Comparison of ENCODE assay signal across 1 cellular context in genomic region chr5:144187699-144188294, GRCh38.
A peak's percentile ranks its signal among the peaks of the same experiment; 100 is the strongest.
TF ChIP-seq lines count a peak whose summit lies in the region.

No MANE protein-coding gene starts in this region.

TF ChIP-seq in GM12878, 131 proteins besides CTCF, POLR2A, EP300 and RAD21 (continues in another document):
- TF ChIP-seq STAT1 (conservative IDR thresholded peaks at IDR 0.05), result no peak
- TF ChIP-seq SMARCA5 (IDR thresholded peaks at IDR 0.05), result no peak
- TF ChIP-seq SKIL (IDR thresholded peaks at IDR 0.05; ENCODE audit: low read depth, poor library complexity, severe bottlenecking), result peak; percentile 78
- no peak for TF ChIP-seq E2F8 (IDR thresholded peaks at IDR 0.05; ENCODE audit: low read depth, partially characterized antibody)
- peak; percentile 75 for TF ChIP-seq GABPA (IDR thresholded peaks at IDR 0.05; ENCODE audit: low read depth)
- no peak for TF ChIP-seq RBBP5 (conservative IDR thresholded peaks at IDR 0.05)
- no peak for TF ChIP-seq ZNF274 (IDR thresholded peaks at IDR 0.05; ENCODE audit: insufficient read depth, insufficient read length)
- no peak for TF ChIP-seq EZH2 (IDR thresholded peaks at IDR 0.05; ENCODE audit: borderline replicate concordance, control insufficient read depth, low read depth, low read length)
- TF ChIP-seq HSF1 (IDR thresholded peaks at IDR 0.05; ENCODE audit: low read depth, low read length), result no peak
- no peak for TF ChIP-seq MEF2B (IDR thresholded peaks at IDR 0.05; ENCODE audit: partially characterized antibody, poor library complexity, severe bottlenecking)
- TF ChIP-seq BRCA1 (IDR thresholded peaks at IDR 0.05; ENCODE audit: low read depth, low read length), result no peak
- TF ChIP-seq POLR2AphosphoS5 (IDR thresholded peaks at IDR 0.05; ENCODE audit: low read length), result no peak
- no peak for TF ChIP-seq SREBF1 (IDR thresholded peaks at IDR 0.05; ENCODE audit: low read length)
- TF ChIP-seq NR2C2 (IDR thresholded peaks at IDR 0.05; ENCODE audit: borderline replicate concordance, control insufficient read depth, insufficient read length, low read depth), result no peak
- no peak for TF ChIP-seq BHLHE40 (IDR thresholded peaks at IDR 0.05; ENCODE audit: borderline replicate concordance in 1 of 2, low read depth in 2 of 2, low read length in 1 of 2)
- TF ChIP-seq SP1 (IDR thresholded peaks at IDR 0.05; ENCODE audit: low read depth, low read length), result no peak
- TF ChIP-seq HDAC2 (IDR thresholded peaks at IDR 0.05), result no peak
- TF ChIP-seq EED (IDR thresholded peaks at IDR 0.05; ENCODE audit: low read depth), result no peak
- TF ChIP-seq ZZZ3 (IDR thresholded peaks at IDR 0.05; ENCODE audit: control insufficient read depth, insufficient read length, low read depth), result no peak
- no peak for TF ChIP-seq SPI1 (IDR thresholded peaks at IDR 0.05; ENCODE audit: borderline replicate concordance, insufficient read depth, low read depth, low read length)
- TF ChIP-seq KLF5 (IDR thresholded peaks at IDR 0.05; ENCODE audit: partially characterized antibody), result no peak
- TF ChIP-seq SREBF2 (IDR thresholded peaks at IDR 0.05; ENCODE audit: low read length), result no peak
- TF ChIP-seq PML (IDR thresholded peaks at IDR 0.05; ENCODE audit: low read length), result no peak
- TF ChIP-seq SUZ12 (IDR thresholded peaks at IDR 0.05; ENCODE audit: unreplicated experiment), result no peak
- no peak for TF ChIP-seq ZNF622 (IDR thresholded peaks at IDR 0.05)
- TF ChIP-seq, protein P1, sequence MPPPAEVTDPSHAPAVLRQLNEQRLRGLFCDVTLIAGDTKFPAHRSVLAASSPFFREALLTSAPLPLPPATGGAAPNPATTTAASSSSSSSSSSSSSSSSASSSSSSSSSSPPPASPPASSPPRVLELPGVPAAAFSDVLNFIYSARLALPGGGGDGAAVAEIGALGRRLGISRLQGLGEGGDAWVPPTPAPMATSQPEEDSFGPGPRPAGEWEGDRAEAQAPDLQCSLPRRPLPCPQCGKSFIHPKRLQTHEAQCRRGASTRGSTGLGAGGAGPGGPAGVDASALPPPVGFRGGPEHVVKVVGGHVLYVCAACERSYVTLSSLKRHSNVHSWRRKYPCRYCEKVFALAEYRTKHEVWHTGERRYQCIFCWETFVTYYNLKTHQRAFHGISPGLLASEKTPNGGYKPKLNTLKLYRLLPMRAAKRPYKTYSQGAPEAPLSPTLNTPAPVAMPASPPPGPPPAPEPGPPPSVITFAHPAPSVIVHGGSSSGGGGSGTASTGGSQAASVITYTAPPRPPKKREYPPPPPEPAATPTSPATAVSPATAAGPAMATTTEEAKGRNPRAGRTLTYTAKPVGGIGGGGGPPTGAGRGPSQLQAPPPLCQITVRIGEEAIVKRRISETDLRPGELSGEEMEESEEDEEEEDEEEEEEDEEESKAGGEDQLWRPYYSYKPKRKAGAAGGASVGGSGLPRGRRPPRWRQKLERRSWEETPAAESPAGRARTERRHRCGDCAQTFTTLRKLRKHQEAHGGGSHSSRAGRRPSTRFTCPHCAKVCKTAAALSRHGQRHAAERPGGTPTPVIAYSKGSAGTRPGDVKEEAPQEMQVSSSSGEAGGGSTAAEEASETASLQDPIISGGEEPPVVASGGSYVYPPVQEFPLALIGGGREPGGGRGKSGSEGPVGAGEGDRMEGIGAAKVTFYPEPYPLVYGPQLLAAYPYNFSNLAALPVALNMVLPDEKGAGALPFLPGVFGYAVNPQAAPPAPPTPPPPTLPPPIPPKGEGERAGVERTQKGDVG (CRISPR knock-in tag; IDR thresholded peaks at IDR 0.05), result no peak
- no peak for TF ChIP-seq HCFC1 (IDR thresholded peaks at IDR 0.05; ENCODE audit: low read length)
- no peak for TF ChIP-seq IRF4 (IDR thresholded peaks at IDR 0.05; ENCODE audit: low read depth, low read length)
- no peak for TF ChIP-seq PAX8 (IDR thresholded peaks at IDR 0.05)
- no peak for TF ChIP-seq WRNIP1 (IDR thresholded peaks at IDR 0.05; ENCODE audit: borderline replicate concordance, low read depth, low read length)
- TF ChIP-seq YBX1 (IDR thresholded peaks at IDR 0.05), result no peak
- TF ChIP-seq, protein P2, sequence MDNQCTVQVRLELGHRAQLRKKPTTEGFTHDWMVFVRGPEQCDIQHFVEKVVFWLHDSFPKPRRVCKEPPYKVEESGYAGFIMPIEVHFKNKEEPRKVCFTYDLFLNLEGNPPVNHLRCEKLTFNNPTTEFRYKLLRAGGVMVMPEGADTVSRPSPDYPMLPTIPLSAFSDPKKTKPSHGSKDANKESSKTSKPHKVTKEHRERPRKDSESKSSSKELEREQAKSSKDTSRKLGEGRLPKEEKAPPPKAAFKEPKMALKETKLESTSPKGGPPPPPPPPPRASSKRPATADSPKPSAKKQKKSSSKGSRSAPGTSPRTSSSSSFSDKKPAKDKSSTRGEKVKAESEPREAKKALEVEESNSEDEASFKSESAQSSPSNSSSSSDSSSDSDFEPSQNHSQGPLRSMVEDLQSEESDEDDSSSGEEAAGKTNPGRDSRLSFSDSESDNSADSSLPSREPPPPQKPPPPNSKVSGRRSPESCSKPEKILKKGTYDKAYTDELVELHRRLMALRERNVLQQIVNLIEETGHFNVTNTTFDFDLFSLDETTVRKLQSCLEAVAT (IDR thresholded peaks at IDR 0.05), result peak; percentile 93
- TF ChIP-seq NKRF (conservative IDR thresholded peaks at IDR 0.05), result no peak
- peak; percentile 60; the same call in 1 of the 2 replicates for TF ChIP-seq CREB1 (IDR thresholded peaks at IDR 0.05; ENCODE audit: low read depth)
- TF ChIP-seq HDAC6 (IDR thresholded peaks at IDR 0.05; ENCODE audit: unreplicated experiment), result no peak
- TF ChIP-seq NR2C1 (IDR thresholded peaks at IDR 0.05), result no peak
- TF ChIP-seq, protein P3, sequence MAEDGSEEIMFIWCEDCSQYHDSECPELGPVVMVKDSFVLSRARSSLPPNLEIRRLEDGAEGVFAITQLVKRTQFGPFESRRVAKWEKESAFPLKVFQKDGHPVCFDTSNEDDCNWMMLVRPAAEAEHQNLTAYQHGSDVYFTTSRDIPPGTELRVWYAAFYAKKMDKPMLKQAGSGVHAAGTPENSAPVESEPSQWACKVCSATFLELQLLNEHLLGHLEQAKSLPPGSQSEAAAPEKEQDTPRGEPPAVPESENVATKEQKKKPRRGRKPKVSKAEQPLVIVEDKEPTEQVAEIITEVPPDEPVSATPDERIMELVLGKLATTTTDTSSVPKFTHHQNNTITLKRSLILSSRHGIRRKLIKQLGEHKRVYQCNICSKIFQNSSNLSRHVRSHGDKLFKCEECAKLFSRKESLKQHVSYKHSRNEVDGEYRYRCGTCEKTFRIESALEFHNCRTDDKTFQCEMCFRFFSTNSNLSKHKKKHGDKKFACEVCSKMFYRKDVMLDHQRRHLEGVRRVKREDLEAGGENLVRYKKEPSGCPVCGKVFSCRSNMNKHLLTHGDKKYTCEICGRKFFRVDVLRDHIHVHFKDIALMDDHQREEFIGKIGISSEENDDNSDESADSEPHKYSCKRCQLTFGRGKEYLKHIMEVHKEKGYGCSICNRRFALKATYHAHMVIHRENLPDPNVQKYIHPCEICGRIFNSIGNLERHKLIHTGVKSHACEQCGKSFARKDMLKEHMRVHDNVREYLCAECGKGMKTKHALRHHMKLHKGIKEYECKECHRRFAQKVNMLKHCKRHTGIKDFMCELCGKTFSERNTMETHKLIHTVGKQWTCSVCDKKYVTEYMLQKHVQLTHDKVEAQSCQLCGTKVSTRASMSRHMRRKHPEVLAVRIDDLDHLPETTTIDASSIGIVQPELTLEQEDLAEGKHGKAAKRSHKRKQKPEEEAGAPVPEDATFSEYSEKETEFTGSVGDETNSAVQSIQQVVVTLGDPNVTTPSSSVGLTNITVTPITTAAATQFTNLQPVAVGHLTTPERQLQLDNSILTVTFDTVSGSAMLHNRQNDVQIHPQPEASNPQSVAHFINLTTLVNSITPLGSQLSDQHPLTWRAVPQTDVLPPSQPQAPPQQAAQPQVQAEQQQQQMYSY (CRISPR knock-in tag; IDR thresholded peaks at IDR 0.05), result no peak
- no peak for TF ChIP-seq EGR1 (IDR thresholded peaks at IDR 0.05; ENCODE audit: borderline replicate concordance in 1 of 2, low read depth in 2 of 2, low read length in 2 of 2)
- TF ChIP-seq, protein P4, sequence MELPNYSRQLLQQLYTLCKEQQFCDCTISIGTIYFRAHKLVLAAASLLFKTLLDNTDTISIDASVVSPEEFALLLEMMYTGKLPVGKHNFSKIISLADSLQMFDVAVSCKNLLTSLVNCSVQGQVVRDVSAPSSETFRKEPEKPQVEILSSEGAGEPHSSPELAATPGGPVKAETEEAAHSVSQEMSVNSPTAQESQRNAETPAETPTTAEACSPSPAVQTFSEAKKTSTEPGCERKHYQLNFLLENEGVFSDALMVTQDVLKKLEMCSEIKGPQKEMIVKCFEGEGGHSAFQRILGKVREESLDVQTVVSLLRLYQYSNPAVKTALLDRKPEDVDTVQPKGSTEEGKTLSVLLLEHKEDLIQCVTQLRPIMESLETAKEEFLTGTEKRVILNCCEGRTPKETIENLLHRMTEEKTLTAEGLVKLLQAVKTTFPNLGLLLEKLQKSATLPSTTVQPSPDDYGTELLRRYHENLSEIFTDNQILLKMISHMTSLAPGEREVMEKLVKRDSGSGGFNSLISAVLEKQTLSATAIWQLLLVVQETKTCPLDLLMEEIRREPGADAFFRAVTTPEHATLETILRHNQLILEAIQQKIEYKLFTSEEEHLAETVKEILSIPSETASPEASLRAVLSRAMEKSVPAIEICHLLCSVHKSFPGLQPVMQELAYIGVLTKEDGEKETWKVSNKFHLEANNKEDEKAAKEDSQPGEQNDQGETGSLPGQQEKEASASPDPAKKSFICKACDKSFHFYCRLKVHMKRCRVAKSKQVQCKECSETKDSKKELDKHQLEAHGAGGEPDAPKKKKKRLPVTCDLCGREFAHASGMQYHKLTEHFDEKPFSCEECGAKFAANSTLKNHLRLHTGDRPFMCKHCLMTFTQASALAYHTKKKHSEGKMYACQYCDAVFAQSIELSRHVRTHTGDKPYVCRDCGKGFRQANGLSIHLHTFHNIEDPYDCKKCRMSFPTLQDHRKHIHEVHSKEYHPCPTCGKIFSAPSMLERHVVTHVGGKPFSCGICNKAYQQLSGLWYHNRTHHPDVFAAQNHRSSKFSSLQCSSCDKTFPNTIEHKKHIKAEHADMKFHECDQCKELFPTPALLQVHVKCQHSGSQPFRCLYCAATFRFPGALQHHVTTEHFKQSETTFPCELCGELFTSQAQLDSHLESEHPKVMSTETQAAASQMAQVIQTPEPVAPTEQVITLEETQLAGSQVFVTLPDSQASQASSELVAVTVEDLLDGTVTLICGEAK (IDR thresholded peaks at IDR 0.05; ENCODE audit: borderline replicate concordance), result peak; percentile 43; the same call in 1 of the 2 replicates
- no peak for TF ChIP-seq MYB (IDR thresholded peaks at IDR 0.05; ENCODE audit: borderline replicate concordance, low read depth, low read length)
- TF ChIP-seq CEBPB (IDR thresholded peaks at IDR 0.05; ENCODE audit: borderline replicate concordance in 1 of 2, low read depth in 2 of 2, low read length in 2 of 2), result no peak
